ENCODE assay signal across 1 cellular context in the genomic region with DNA sequence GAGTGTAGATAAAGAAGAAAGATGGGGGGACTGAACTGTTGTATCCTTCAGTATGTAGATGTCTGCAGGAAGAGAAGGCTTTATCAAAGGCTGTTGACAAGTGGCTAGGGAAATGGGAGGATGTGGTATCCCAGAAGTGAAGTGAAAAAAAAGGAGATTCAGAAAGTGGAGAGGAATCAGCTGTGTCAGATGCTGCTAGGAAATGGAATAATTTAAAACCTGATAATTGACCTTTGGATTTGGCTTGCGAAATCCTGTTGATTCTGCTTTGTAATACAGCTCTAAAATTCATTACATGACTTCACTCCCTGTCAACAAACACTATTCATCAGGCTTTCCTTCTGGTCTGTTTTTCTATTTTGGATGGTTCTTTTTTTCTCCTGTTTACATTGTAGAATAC.
A peak's percentile ranks its signal among the peaks of the same experiment; 100 is the strongest.
TF ChIP-seq lines count a peak whose summit lies in the region.

No MANE protein-coding gene starts in this region.

TF ChIP-seq in HepG2, 621 proteins besides CTCF, POLR2A, EP300 and RAD21 (continued from another document and continues in another):
- TF ChIP-seq, protein P1, sequence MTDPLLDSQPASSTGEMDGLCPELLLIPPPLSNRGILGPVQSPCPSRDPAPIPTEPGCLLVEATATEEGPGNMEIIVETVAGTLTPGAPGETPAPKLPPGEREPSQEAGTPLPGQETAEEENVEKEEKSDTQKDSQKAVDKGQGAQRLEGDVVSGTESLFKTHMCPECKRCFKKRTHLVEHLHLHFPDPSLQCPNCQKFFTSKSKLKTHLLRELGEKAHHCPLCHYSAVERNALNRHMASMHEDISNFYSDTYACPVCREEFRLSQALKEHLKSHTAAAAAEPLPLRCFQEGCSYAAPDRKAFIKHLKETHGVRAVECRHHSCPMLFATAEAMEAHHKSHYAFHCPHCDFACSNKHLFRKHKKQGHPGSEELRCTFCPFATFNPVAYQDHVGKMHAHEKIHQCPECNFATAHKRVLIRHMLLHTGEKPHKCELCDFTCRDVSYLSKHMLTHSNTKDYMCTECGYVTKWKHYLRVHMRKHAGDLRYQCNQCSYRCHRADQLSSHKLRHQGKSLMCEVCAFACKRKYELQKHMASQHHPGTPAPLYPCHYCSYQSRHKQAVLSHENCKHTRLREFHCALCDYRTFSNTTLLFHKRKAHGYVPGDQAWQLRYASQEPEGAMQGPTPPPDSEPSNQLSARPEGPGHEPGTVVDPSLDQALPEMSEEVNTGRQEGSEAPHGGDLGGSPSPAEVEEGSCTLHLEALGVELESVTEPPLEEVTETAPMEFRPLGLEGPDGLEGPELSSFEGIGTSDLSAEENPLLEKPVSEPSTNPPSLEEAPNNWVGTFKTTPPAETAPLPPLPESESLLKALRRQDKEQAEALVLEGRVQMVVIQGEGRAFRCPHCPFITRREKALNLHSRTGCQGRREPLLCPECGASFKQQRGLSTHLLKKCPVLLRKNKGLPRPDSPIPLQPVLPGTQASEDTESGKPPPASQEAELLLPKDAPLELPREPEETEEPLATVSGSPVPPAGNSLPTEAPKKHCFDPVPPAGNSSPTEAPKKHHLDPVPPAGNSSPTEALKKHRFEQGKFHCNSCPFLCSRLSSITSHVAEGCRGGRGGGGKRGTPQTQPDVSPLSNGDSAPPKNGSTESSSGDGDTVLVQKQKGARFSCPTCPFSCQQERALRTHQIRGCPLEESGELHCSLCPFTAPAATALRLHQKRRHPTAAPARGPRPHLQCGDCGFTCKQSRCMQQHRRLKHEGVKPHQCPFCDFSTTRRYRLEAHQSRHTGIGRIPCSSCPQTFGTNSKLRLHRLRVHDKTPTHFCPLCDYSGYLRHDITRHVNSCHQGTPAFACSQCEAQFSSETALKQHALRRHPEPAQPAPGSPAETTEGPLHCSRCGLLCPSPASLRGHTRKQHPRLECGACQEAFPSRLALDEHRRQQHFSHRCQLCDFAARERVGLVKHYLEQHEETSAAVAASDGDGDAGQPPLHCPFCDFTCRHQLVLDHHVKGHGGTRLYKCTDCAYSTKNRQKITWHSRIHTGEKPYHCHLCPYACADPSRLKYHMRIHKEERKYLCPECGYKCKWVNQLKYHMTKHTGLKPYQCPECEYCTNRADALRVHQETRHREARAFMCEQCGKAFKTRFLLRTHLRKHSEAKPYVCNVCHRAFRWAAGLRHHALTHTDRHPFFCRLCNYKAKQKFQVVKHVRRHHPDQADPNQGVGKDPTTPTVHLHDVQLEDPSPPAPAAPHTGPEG (CRISPR knock-in tag; IDR thresholded peaks at IDR 0.05), result no peak
- TF ChIP-seq TBL1XR1 (IDR thresholded peaks at IDR 0.05; ENCODE audit: borderline replicate concordance, low read length, partially characterized antibody) (no peak), ATF7 (IDR thresholded peaks at IDR 0.05) (no peak), ATF7 (CRISPR knock-in tag; IDR thresholded peaks at IDR 0.05) (no peak), PPARG (CRISPR knock-in tag; conservative IDR thresholded peaks at IDR 0.05) (no peak), ZFP82 (CRISPR knock-in tag; IDR thresholded peaks at IDR 0.05; ENCODE audit: borderline replicate concordance) (no peak), ADNP (CRISPR knock-in tag; IDR thresholded peaks at IDR 0.05) (no peak), BORCS8-MEF2B (CRISPR knock-in tag; IDR thresholded peaks at IDR 0.05) (no peak), ZNF841 (CRISPR knock-in tag; IDR thresholded peaks at IDR 0.05; ENCODE audit: borderline replicate concordance) (no peak), ZBTB7B (CRISPR knock-in tag; IDR thresholded peaks at IDR 0.05) (no peak), LCORL (IDR thresholded peaks at IDR 0.05) (no peak), LCORL (CRISPR knock-in tag; IDR thresholded peaks at IDR 0.05) (no peak), SOX6 (IDR thresholded peaks at IDR 0.05) (no peak), SOX6 (CRISPR knock-in tag; IDR thresholded peaks at IDR 0.05) (peak; percentile 49; the same call in 1 of the 2 replicates), MEIS2 (CRISPR knock-in tag; IDR thresholded peaks at IDR 0.05) (no peak), PAX8 (CRISPR knock-in tag; IDR thresholded peaks at IDR 0.05; ENCODE audit: borderline replicate concordance) (no peak), ZNF101 (CRISPR knock-in tag; IDR thresholded peaks at IDR 0.05; ENCODE audit: borderline replicate concordance, low read depth) (no peak), JUN (CRISPR knock-in tag; IDR thresholded peaks at IDR 0.05) (no peak), CENPT (CRISPR knock-in tag; IDR thresholded peaks at IDR 0.05; ENCODE audit: low read depth) (no peak), KLF15 (CRISPR knock-in tag; IDR thresholded peaks at IDR 0.05; ENCODE audit: borderline replicate concordance) (no peak), GPN1 (CRISPR knock-in tag; IDR thresholded peaks at IDR 0.05; ENCODE audit: borderline replicate concordance) (no peak), HCFC1 (IDR thresholded peaks at IDR 0.05; ENCODE audit: low read depth, low read length) (no peak), CEBPB (IDR thresholded peaks at IDR 0.05; ENCODE audit: borderline replicate concordance, low read depth, low read length) (peak; percentile 96), PHF21A (CRISPR knock-in tag; IDR thresholded peaks at IDR 0.05) (no peak), SAFB2 (CRISPR knock-in tag; IDR thresholded peaks at IDR 0.05; ENCODE audit: borderline replicate concordance, low read depth) (no peak), SMC3 (IDR thresholded peaks at IDR 0.05; ENCODE audit: low read length) (no peak), KAT2B (IDR thresholded peaks at IDR 0.05; ENCODE audit: borderline replicate concordance, low read depth, low read length) (no peak), MTF1 (CRISPR knock-in tag; IDR thresholded peaks at IDR 0.05) (no peak), ZNF282 (IDR thresholded peaks at IDR 0.05; ENCODE audit: partially characterized antibody) (no peak), MIXL1 (CRISPR knock-in tag; IDR thresholded peaks at IDR 0.05) (peak; percentile 79), CAMTA2 (CRISPR knock-in tag; IDR thresholded peaks at IDR 0.05; ENCODE audit: borderline replicate concordance) (no peak), SKI (IDR thresholded peaks at IDR 0.05; ENCODE audit: partially characterized antibody) (no peak), YY1 (IDR thresholded peaks at IDR 0.05; ENCODE audit: insufficient read depth, insufficient replicate concordance, low read depth, low read length) (no peak), TBX3 (IDR thresholded peaks at IDR 0.05; ENCODE audit: borderline replicate concordance) (no peak), ATM (IDR thresholded peaks at IDR 0.05; ENCODE audit: borderline replicate concordance) (no peak), SOX13 (IDR thresholded peaks at IDR 0.05) (no peak), SOX13 (CRISPR knock-in tag; conservative IDR thresholded peaks at IDR 0.05 in 1 of 2, IDR thresholded peaks at IDR 0.05 in 1 of 2) (peak in 1 of 2 experiments; percentile 63; a peak in 2 of 4 replicates), RARA (CRISPR knock-in tag; IDR thresholded peaks at IDR 0.05) (no peak), STAT5B (CRISPR knock-in tag; IDR thresholded peaks at IDR 0.05) (no peak), ZNF777 (CRISPR knock-in tag; IDR thresholded peaks at IDR 0.05) (no peak), SALL1 (CRISPR knock-in tag; IDR thresholded peaks at IDR 0.05) (no peak)
- TF ChIP-seq, protein P2, sequence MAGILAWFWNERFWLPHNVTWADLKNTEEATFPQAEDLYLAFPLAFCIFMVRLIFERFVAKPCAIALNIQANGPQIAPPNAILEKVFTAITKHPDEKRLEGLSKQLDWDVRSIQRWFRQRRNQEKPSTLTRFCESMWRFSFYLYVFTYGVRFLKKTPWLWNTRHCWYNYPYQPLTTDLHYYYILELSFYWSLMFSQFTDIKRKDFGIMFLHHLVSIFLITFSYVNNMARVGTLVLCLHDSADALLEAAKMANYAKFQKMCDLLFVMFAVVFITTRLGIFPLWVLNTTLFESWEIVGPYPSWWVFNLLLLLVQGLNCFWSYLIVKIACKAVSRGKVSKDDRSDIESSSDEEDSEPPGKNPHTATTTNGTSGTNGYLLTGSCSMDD (CRISPR knock-in tag; IDR thresholded peaks at IDR 0.05), result no peak
- TF ChIP-seq, protein P3, sequence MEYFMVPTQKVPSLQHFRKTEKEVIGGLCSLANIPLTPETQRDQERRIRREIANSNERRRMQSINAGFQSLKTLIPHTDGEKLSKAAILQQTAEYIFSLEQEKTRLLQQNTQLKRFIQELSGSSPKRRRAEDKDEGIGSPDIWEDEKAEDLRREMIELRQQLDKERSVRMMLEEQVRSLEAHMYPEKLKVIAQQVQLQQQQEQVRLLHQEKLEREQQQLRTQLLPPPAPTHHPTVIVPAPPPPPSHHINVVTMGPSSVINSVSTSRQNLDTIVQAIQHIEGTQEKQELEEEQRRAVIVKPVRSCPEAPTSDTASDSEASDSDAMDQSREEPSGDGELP (IDR thresholded peaks at IDR 0.05; ENCODE audit: borderline replicate concordance, low read depth), result peak; percentile 60; the same call in 1 of the 2 replicates
- TF ChIP-seq, protein P4, sequence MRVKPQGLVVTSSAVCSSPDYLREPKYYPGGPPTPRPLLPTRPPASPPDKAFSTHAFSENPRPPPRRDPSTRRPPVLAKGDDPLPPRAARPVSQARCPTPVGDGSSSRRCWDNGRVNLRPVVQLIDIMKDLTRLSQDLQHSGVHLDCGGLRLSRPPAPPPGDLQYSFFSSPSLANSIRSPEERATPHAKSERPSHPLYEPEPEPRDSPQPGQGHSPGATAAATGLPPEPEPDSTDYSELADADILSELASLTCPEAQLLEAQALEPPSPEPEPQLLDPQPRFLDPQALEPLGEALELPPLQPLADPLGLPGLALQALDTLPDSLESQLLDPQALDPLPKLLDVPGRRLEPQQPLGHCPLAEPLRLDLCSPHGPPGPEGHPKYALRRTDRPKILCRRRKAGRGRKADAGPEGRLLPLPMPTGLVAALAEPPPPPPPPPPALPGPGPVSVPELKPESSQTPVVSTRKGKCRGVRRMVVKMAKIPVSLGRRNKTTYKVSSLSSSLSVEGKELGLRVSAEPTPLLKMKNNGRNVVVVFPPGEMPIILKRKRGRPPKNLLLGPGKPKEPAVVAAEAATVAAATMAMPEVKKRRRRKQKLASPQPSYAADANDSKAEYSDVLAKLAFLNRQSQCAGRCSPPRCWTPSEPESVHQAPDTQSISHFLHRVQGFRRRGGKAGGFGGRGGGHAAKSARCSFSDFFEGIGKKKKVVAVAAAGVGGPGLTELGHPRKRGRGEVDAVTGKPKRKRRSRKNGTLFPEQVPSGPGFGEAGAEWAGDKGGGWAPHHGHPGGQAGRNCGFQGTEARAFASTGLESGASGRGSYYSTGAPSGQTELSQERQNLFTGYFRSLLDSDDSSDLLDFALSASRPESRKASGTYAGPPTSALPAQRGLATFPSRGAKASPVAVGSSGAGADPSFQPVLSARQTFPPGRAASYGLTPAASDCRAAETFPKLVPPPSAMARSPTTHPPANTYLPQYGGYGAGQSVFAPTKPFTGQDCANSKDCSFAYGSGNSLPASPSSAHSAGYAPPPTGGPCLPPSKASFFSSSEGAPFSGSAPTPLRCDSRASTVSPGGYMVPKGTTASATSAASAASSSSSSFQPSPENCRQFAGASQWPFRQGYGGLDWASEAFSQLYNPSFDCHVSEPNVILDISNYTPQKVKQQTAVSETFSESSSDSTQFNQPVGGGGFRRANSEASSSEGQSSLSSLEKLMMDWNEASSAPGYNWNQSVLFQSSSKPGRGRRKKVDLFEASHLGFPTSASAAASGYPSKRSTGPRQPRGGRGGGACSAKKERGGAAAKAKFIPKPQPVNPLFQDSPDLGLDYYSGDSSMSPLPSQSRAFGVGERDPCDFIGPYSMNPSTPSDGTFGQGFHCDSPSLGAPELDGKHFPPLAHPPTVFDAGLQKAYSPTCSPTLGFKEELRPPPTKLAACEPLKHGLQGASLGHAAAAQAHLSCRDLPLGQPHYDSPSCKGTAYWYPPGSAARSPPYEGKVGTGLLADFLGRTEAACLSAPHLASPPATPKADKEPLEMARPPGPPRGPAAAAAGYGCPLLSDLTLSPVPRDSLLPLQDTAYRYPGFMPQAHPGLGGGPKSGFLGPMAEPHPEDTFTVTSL (CRISPR knock-in tag; IDR thresholded peaks at IDR 0.05; ENCODE audit: borderline replicate concordance), result peak; percentile 78; the same call in 1 of the 2 replicates
- TF ChIP-seq, protein P5, sequence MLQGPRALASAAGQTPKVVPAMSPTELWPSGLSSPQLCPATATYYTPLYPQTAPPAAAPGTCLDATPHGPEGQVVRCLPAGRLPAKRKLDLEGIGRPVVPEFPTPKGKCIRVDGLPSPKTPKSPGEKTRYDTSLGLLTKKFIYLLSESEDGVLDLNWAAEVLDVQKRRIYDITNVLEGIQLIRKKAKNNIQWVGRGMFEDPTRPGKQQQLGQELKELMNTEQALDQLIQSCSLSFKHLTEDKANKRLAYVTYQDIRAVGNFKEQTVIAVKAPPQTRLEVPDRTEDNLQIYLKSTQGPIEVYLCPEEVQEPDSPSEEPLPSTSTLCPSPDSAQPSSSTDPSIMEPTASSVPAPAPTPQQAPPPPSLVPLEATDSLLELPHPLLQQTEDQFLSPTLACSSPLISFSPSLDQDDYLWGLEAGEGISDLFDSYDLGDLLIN (CRISPR knock-in tag; IDR thresholded peaks at IDR 0.05; ENCODE audit: borderline replicate concordance), result no peak
- TF ChIP-seq, protein P6, sequence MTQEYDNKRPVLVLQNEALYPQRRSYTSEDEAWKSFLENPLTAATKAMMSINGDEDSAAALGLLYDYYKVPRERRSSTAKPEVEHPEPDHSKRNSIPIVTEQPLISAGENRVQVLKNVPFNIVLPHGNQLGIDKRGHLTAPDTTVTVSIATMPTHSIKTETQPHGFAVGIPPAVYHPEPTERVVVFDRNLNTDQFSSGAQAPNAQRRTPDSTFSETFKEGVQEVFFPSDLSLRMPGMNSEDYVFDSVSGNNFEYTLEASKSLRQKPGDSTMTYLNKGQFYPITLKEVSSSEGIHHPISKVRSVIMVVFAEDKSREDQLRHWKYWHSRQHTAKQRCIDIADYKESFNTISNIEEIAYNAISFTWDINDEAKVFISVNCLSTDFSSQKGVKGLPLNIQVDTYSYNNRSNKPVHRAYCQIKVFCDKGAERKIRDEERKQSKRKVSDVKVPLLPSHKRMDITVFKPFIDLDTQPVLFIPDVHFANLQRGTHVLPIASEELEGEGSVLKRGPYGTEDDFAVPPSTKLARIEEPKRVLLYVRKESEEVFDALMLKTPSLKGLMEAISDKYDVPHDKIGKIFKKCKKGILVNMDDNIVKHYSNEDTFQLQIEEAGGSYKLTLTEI (CRISPR knock-in tag; conservative IDR thresholded peaks at IDR 0.05), result no peak
- TF ChIP-seq, protein P7, sequence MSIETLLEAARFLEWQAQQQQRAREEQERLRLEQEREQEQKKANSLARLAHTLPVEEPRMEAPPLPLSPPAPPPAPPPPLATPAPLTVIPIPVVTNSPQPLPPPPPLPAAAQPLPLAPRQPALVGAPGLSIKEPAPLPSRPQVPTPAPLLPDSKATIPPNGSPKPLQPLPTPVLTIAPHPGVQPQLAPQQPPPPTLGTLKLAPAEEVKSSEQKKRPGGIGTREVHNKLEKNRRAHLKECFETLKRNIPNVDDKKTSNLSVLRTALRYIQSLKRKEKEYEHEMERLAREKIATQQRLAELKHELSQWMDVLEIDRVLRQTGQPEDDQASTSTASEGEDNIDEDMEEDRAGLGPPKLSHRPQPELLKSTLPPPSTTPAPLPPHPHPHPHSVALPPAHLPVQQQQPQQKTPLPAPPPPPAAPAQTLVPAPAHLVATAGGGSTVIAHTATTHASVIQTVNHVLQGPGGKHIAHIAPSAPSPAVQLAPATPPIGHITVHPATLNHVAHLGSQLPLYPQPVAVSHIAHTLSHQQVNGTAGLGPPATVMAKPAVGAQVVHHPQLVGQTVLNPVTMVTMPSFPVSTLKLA (IDR thresholded peaks at IDR 0.05), result no peak
- TF ChIP-seq, protein P8, sequence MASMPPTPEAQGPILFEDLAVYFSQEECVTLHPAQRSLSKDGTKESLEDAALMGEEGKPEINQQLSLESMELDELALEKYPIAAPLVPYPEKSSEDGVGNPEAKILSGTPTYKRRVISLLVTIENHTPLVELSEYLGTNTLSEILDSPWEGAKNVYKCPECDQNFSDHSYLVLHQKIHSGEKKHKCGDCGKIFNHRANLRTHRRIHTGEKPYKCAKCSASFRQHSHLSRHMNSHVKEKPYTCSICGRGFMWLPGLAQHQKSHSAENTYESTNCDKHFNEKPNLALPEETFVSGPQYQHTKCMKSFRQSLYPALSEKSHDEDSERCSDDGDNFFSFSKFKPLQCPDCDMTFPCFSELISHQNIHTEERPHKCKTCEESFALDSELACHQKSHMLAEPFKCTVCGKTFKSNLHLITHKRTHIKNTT (CRISPR knock-in tag; IDR thresholded peaks at IDR 0.05), result no peak
